In the genomic region with DNA sequence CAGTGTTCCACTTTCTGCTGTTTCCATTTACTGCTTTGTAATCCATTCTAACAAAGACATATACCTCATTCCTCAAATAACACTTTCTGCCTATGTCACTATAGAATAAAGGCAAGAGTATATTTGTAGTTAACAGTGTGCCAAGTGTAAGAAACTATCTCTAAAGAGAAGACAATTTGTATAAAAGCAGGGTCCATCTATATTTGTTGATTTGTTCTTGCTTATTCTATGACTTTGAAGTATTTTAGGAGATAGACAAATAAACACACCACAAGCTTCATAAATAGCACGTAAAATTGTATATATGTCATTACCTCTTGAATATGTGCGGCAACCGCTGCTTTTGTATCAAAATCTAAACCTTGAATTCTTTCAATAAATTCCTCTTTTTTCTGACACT, we compare ENCODE assay signal across 12 cellular contexts. TPM values are rescaled to one million over a fixed set of nuclear protein-coding genes. Genes with fewer than 3 reads are reported as not detected.
A peak's percentile ranks its signal among the peaks of the same experiment; 100 is the strongest.
DNase-seq lines count a peak whose midpoint lies in the region; ATAC-seq, FAIRE-seq and TF ChIP-seq lines count a peak whose summit lies in the region.
"Had no signal": no experiment of that assay in that cellular context is flagged by ENCODE, and none has a peak within 500 bp of the region (broad histone marks: within the 10 kb centered on the region; RNA-seq: fewer than 3 reads in every experiment).

No MANE protein-coding gene starts in this region.

- intact Hi-C loops in PC-3 (cut with micrococcal nuclease) = loop anchor here (2.0 kb wide), 1 partner anchor 55 kb away; a partner anchor contains a TSS
- intact Hi-C loops in esophagus muscularis mucosa (cut with DNase I) = no loop called here
- intact Hi-C loops in pancreas (cut with DNase I) = no loop called here

- H3K4me2 ChIP-seq in DOHH2 (ENCODE audit: low read length) (peak overlapping the region; percentile 25; the same call in 1 of the 2 replicates), PC-3 (ENCODE audit: low read length) (peak overlapping the region; percentile 38; the same call in 1 of the 2 replicates)

- H3K27me3 ChIP-seq in DOHH2 (ENCODE audit: control insufficient read depth, low read length) = no peaks in the 10 kb centered on the region
- H3K27me3 ChIP-seq in PC-3 (ENCODE audit: low read length) = no peaks in the 10 kb centered on the region
- no peaks in the 10 kb centered on the region for H3K27me3 ChIP-seq in esophagus muscularis mucosa
- no peaks in the 10 kb centered on the region for H3K27me3 ChIP-seq in pancreas
- H3K27me3 ChIP-seq: SJCRH30 had no signal

- H3K4me1 ChIP-seq in DOHH2 (ENCODE audit: control insufficient read depth, low read length) (peaks cover 50% of the 10 kb centered on the region), PC-3 (ENCODE audit: insufficient read depth, low read length) (peaks cover 23% of the 10 kb centered on the region), esophagus muscularis mucosa (peaks cover 0 to 35% (median 26%) of the 10 kb centered on the region in 4 donors), pancreas (peaks cover 0 to 16% (median 15%) of the 10 kb centered on the region in 3 donors)
- H3K4me1 ChIP-seq: SJCRH30 had no signal

- no peak for TF ChIP-seq EP300 in esophagus muscularis mucosa (IDR thresholded peaks at IDR 0.05)

- WGBS in esophagus muscularis mucosa = 86% methylated on average over 3 of the region's 3 CpGs
- WGBS in pancreas, 2 donors = 84 to 88% methylated on average over 3 of the region's 3 CpGs

- CTCF ChIA-PET in PC-3 (lab: Charles Lee) = no interaction called here

- no peaks in the 10 kb centered on the region for H3K9me3 ChIP-seq in DOHH2 (ENCODE audit: control insufficient read depth, insufficient read depth, low read length)
- H3K9me3 ChIP-seq in PC-3 (ENCODE audit: low read length) = no peaks in the 10 kb centered on the region
- no peaks in the 10 kb centered on the region for H3K9me3 ChIP-seq in esophagus muscularis mucosa
- no peaks in the 10 kb centered on the region for H3K9me3 ChIP-seq in pancreas
- H3K9me3 ChIP-seq: SJCRH30 had no signal

- TF ChIP-seq CTCF in DOHH2 (IDR thresholded peaks at IDR 0.05; ENCODE audit: low read depth, low read length, poor library complexity, severe bottlenecking) (no peak), PC-3 (conservative IDR thresholded peaks at IDR 0.05; ENCODE audit: low read depth, low read length) (no peak), esophagus muscularis mucosa (IDR thresholded peaks at IDR 0.05) (no peak), pancreas (IDR thresholded peaks at IDR 0.05) (no peak), coronary artery (IDR thresholded peaks at IDR 0.05) (no peak)

- ATAC-seq in PC-3 = no peak
- ATAC-seq in pancreas = no peak
- ATAC-seq: K562 had no signal

- H4K20me1 ChIP-seq in DOHH2 (ENCODE audit: control insufficient read depth, insufficient read depth, low read depth, low read length) (no peaks in the 10 kb centered on the region), PC-3 (ENCODE audit: low read length) (no peaks in the 10 kb centered on the region)

- DNase-seq in PC-3 (no peak), esophagus muscularis mucosa (ENCODE audit: extremely low spot score) (no peak), superior temporal gyrus (ENCODE audit: extremely low spot score) (peak; percentile 70), pancreas (no peak), DMS 273 (lab: John Stamatoyannopoulos, UW; ENCODE audit: unreplicated experiment) (no peak), coronary artery (ENCODE audit: low spot score) (no peak)
- DNase-seq: CD4-positive, alpha-beta memory T cell; NCI-H187; NCI-H524 treated with DMSO at 0.1 percent for 48 hours; SJCRH30 had no signal

- H3K27ac ChIP-seq in DOHH2 (ENCODE audit: low read depth, low read length) (no peak overlapping the region), PC-3 (ENCODE audit: low read length) (no peak overlapping the region), esophagus muscularis mucosa (replicated peaks in 1 of 4) (peak overlapping the region; percentile 20 to 49 (median 36)), pancreas (peak overlapping the region in 2 of 4 donors; percentile 0 to 48), coronary artery (no peak overlapping the region)
- H3K27ac ChIP-seq: SJCRH30 had no signal

- H3F3A ChIP-seq in DOHH2 (ENCODE audit: control insufficient read depth, insufficient read depth) (peaks cover 11% of the 10 kb centered on the region), PC-3 (ENCODE audit: low read length, unreplicated experiment) (no peaks in the 10 kb centered on the region)

- H3K9me2 ChIP-seq in DOHH2 (replicated peaks; ENCODE audit: control insufficient read depth, low read length) (no peaks in the 10 kb centered on the region), PC-3 (replicated peaks; ENCODE audit: low read length) (no peaks in the 10 kb centered on the region)

- H3K36me3 ChIP-seq in DOHH2 (ENCODE audit: control insufficient read depth, low read length) = peaks cover 57% of the 10 kb centered on the region
- no peaks in the 10 kb centered on the region for H3K36me3 ChIP-seq in PC-3 (ENCODE audit: low read depth, low read length)
- no peaks in the 10 kb centered on the region for H3K36me3 ChIP-seq in esophagus muscularis mucosa
- no peaks in the 10 kb centered on the region for H3K36me3 ChIP-seq in pancreas

- POLR2A ChIA-PET in PC-3 (lab: Charles Lee; ENCODE audit: unreplicated experiment) = interaction anchor here (0.6 kb wide), 1 partner anchor 156 kb away, joined by 3 read pairs; a partner anchor contains a TSS

- no peak for TF ChIP-seq POLR2A in esophagus muscularis mucosa (IDR thresholded peaks at IDR 0.05; ENCODE audit: low read depth)

- no peak overlapping the region for H3K4me3 ChIP-seq in DOHH2 (ENCODE audit: low read length)
- no peak overlapping the region for H3K4me3 ChIP-seq in PC-3 (ENCODE audit: low read length)
- H3K4me3 ChIP-seq in esophagus muscularis mucosa = no peak overlapping the region
- H3K4me3 ChIP-seq in pancreas = no peak overlapping the region
- H3K4me3 ChIP-seq in coronary artery = no peak overlapping the region
- H3K4me3 ChIP-seq: K562, SJCRH30 had no signal

- no TSS peak for BruUV-seq in PC-3 (replicated peaks; lab: Mats Ljungman, UMichigan)

- H3K79me2 ChIP-seq in DOHH2 (ENCODE audit: control insufficient read depth, low read length) (no peaks in the 10 kb centered on the region), PC-3 (ENCODE audit: low read length) (no peaks in the 10 kb centered on the region)

- H3K9ac ChIP-seq in PC-3 (ENCODE audit: low read length) = no peak overlapping the region

- no peak overlapping the region for H2AFZ ChIP-seq in PC-3 (ENCODE audit: low read length)

- FAIRE-seq in pancreas (lab: Jason Lieb, UNC) = no peak
- FAIRE-seq: K562 had no signal

RNA-seq across cellular contexts. Expression of a gene that starts 56.0 kb away (rescaled TPM):
- total RNA-seq in PC-3 (2014; rRNA removed) (21.6 and 28.7 TPM in 2 replicates), esophagus muscularis mucosa (10 to 100 TPM; 29.7 to 58.6 (median 38.5) TPM), pancreas (10 to 100 TPM; 12.7 to 30.1 (median 19.9) TPM)
- 10 to 100 TPM; 10.2 to 21.1 TPM for polyA plus RNA-seq in pancreas

Comparison
In these comparisons a context has a peak if more than half of its experiments do, and no peak if none do; other contexts are left out.
1. H3K27ac ChIP-seq: peak in esophagus muscularis mucosa (4 of 4); none in DOHH2 (single experiment), PC-3 (single experiment) and coronary artery (0 of 2).